Comparison of ENCODE assay signal across 18 cellular contexts in genomic region chr4:118727360-118727759, GRCh38.
"Had no signal": no experiment of that assay in that cellular context is flagged by ENCODE, and none has a peak within 500 bp of the region (broad histone marks: within the 10 kb centered on the region; RNA-seq: fewer than 3 reads in every experiment).

No MANE protein-coding gene starts in this region.

- DNase-seq: effector CD8-positive, alpha-beta T cell; gastrocnemius medialis; naive thymus-derived CD8-positive, alpha-beta T cell; psoas muscle; retina; stimulated activated CD4-positive, alpha-beta T cell treated with anti-CD3 and anti-CD28 coated beads, Interleukin-2, amount 100 ng/mL, for 24 hours; stimulated activated CD4-positive, alpha-beta T cell treated with anti-CD3 and anti-CD28 coated beads, Interleukin-4, amount 100 ng/mL, for 4 hours; stimulated activated naive B cell treated with anti-CD40 and anti-IgM and Interleukin-4, amounts not matched to agents 10 μg/mL and 1 μg/mL and 100 μg/mL, for 72 hours; stimulated activated naive CD8-positive, alpha-beta T cell treated with anti-CD3 and anti-CD28 coated beads, Interleukin-15, amount 100 ng/mL, for 72 hours; testis; upper lobe of right lung had no signal

- H3K27me3 ChIP-seq: gastrocnemius medialis, neutrophil, testis, tibial nerve, upper lobe of right lung, vagina had no signal

- H3K27ac ChIP-seq: coronary artery, gastrocnemius medialis, neutrophil, psoas muscle, skin epidermis, testis, tibial nerve, upper lobe of right lung, vagina had no signal

- H3K4me3 ChIP-seq: coronary artery, gastrocnemius medialis, psoas muscle, skin epidermis, testis, tibial nerve, upper lobe of right lung, vagina had no signal

- H3K4me1 ChIP-seq: gastrocnemius medialis, psoas muscle, testis, tibial nerve, upper lobe of right lung, vagina had no signal

- H3K9me3 ChIP-seq: gastrocnemius medialis, neutrophil, psoas muscle, testis, tibial nerve, upper lobe of right lung, vagina had no signal

- ATAC-seq: esophagus mucosa; gastrocnemius medialis; naive thymus-derived CD8-positive, alpha-beta T cell; psoas muscle; sciatic nerve; stimulated activated naive B cell treated with anti-CD40 and anti-IgM and Interleukin-4, amounts not matched to agents 10 μg/mL and 1 μg/mL and 100 μg/mL, for 72 hours; stimulated activated naive CD8-positive, alpha-beta T cell treated with anti-CD3 and anti-CD28 coated beads, Interleukin-15, amount 100 ng/mL, for 72 hours; upper lobe of right lung had no signal
